ENCODE assay signal across 8 cellular contexts in the genomic region with DNA sequence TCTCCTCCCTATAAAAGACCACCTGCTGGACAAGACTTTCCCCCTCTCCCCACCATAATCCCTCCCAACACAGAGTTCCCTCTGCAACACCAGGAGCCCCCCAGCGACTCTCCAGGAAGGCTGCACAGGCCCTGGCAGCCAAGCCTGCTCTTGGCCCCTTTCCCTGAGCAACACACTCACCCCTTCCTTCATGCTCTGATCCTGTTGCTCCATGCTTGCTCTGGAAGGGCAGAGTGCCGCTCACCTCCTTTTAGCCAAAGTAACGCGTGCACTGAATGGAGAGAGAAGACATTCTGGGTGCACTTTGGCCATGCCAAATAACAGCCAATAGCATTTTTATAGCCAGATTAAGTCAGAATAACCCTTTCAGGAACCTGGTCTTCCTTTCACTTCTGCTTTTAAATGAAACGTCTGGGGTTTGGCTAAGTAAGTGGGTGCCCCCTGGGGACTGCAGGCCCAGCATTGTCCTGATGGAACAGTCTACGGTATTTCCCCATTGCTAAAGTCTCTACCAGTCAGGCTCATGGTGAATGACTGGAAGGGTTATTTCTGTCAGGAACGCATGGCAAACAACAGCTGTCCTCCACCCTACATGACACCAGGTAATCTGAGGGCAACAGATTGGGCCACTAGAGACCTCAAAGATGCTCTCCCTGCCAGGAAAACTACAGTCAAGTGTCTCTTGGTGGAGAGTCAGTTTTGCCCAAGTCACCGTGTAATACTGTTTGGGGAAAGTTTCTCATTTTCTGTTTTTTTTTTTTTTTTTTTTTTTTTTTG. TPM values are rescaled to one million over a fixed set of nuclear protein-coding genes. Genes with fewer than 3 reads are reported as not detected.
DNase-seq lines count a peak whose midpoint lies in the region; ATAC-seq lines count a peak whose summit lies in the region.

A gene with protein sequence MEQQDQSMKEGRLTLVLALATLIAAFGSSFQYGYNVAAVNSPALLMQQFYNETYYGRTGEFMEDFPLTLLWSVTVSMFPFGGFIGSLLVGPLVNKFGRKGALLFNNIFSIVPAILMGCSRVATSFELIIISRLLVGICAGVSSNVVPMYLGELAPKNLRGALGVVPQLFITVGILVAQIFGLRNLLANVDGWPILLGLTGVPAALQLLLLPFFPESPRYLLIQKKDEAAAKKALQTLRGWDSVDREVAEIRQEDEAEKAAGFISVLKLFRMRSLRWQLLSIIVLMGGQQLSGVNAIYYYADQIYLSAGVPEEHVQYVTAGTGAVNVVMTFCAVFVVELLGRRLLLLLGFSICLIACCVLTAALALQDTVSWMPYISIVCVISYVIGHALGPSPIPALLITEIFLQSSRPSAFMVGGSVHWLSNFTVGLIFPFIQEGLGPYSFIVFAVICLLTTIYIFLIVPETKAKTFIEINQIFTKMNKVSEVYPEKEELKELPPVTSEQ (minus strand): TSS at position 312 of the 777 bp plus-strand sequence. CDS start 99 bp downstream, at position 213.

- no peaks in the 10 kb centered on the region for H3K27me3 ChIP-seq in esophagus (ENCODE audit: control insufficient read depth in 1 of 2, insufficient read depth in 2 of 2, low read length in 2 of 2)
- H3K27me3 ChIP-seq in rectal smooth muscle tissue (ENCODE audit: control insufficient read depth, insufficient read depth, low read length) = no peaks in the 10 kb centered on the region

- peak; percentile 77 for DNase-seq in NCI-H1694 treated with DMSO at 0.1 percent for 48 hours (lab: John Stamatoyannopoulos, UW)
- no peak for DNase-seq in kidney tubule cell (ENCODE audit: low spot score)
- no peak for DNase-seq in HPDE6-E6E7 (ENCODE audit: extremely low spot score)
- no peak for DNase-seq in stimulated activated CD8-positive, alpha-beta memory T cell treated with anti-CD3 and anti-CD28 coated beads, Interleukin-4, amount 100 ng/mL, for 48 hours

- ATAC-seq in GM18870 (IDR thresholded peaks at IDR 0.05; ENCODE audit: unreplicated experiment) = peak; percentile 92
- ATAC-seq in HG02642 (IDR thresholded peaks at IDR 0.05; ENCODE audit: poor library complexity, unreplicated experiment) = peak; percentile 89

- H3K27ac ChIP-seq in esophagus (ENCODE audit: low read depth in 2 of 2, low read length in 1 of 2) = peak within 1 kb of the TSS; percentile 85
- H3K27ac ChIP-seq in rectal smooth muscle tissue (ENCODE audit: low read depth, low read length) = peak within 1 kb of the TSS; percentile 83

- H3K4me1 ChIP-seq in esophagus (ENCODE audit: control insufficient read depth in 2 of 2, insufficient read depth in 2 of 2, low read length in 1 of 2) (peaks cover 5 to 8% of the 10 kb centered on the region in 2 donors), rectal smooth muscle tissue (ENCODE audit: control insufficient read depth, insufficient read depth, low read length) (peaks cover 11% of the 10 kb centered on the region)

- no peaks in the 10 kb centered on the region for H3K9me3 ChIP-seq in esophagus (ENCODE audit: control insufficient read depth in 2 of 2, insufficient read depth in 1 of 2, low read depth in 1 of 2, low read length in 1 of 2)

- WGBS in esophagus, 2 donors = 22 to 25% methylated on average over 8 of the region's 8 CpGs

- H3K4me3 ChIP-seq in esophagus (ENCODE audit: low read depth in 1 of 2, low read length in 2 of 2) (peak within 1 kb of the TSS in 1 of 2 donors; percentile 27), rectal smooth muscle tissue (ENCODE audit: low read length) (peak within 1 kb of the TSS; percentile 68)

- H3K9ac ChIP-seq in rectal smooth muscle tissue (ENCODE audit: low read length) = no peak within 1 kb of the TSS

- no peaks in the 10 kb centered on the region for H3K36me3 ChIP-seq in esophagus (ENCODE audit: control insufficient read depth in 2 of 2, insufficient read depth in 2 of 2, low read length in 1 of 2)
- no peaks in the 10 kb centered on the region for H3K36me3 ChIP-seq in rectal smooth muscle tissue (ENCODE audit: control insufficient read depth, insufficient read depth, low read length)

RNA-seq across cellular contexts. Expression of the gene that starts here (rescaled TPM):
- 1 to 10 TPM; 3.5 to 3.6 TPM for polyA plus RNA-seq in esophagus
